Comparison of ENCODE assay signal across 17 cellular contexts in genomic region chr4:87657525-87657924, GRCh38. TPM values are rescaled to one million over a fixed set of nuclear protein-coding genes. Genes with fewer than 3 reads are reported as not detected.
DNase-seq lines count a peak whose midpoint lies in the region; ATAC-seq and FAIRE-seq lines count a peak whose summit lies in the region.
"Had no signal": no experiment of that assay in that cellular context is flagged by ENCODE, and none has a peak within 500 bp of the region (broad histone marks: within the 10 kb centered on the region; RNA-seq: fewer than 3 reads in every experiment).

No MANE protein-coding gene starts in this region.

- FAIRE-seq in frontal cortex (lab: Jason Lieb, UNC): no peak
- FAIRE-seq: small intestine had no signal

- peak overlapping the region; percentile 83 for H3K27ac ChIP-seq in epithelial cell of prostate
- H3K27ac ChIP-seq: heart right ventricle had no signal

- no peak for ATAC-seq in HG02840 (IDR thresholded peaks at IDR 0.05; ENCODE audit: low FRiP score, unreplicated experiment)
- ATAC-seq: activated CD4-positive, CD25-positive, alpha-beta regulatory T cell treated with anti-CD3 and anti-CD28 coated beads, Interleukin-2, amount 50 U/mL, for 24 hours; heart right ventricle; left ventricle myocardium superior; T-cell had no signal

- peak; percentile 56 for DNase-seq in H4 (ENCODE audit: low spot score)
- peak; percentile 79 for DNase-seq in RPMI7951 (ENCODE audit: low read depth)
- DNase-seq in epithelial cell of prostate (ENCODE audit: low read depth, low spot score): no peak
- DNase-seq in non-pigmented ciliary epithelial cell (ENCODE audit: low read depth): peak; percentile 41
- no peak for DNase-seq in RPMI8226
- no peak for DNase-seq in frontal cortex (ENCODE audit: low spot score in 2 of 2)
- DNase-seq in DMS 273 treated with DMSO at 0.1 percent for 48 hours (lab: John Stamatoyannopoulos, UW): no peak
- DNase-seq: activated naive CD8-positive, alpha-beta T cell treated with anti-CD3 and anti-CD28 coated beads, Interleukin-2, amount 10 ng/mL, durations not matched to agents 7 days and 5 days; CD4-positive, CD25-positive, alpha-beta regulatory T cell; heart right ventricle; Karpas-422; left ventricle myocardium superior; NCI-H2107; small intestine; T-cell had no signal

RNA-seq across cellular contexts. Expression of gene DMP1, which starts 7.4 kb away (rescaled TPM):
- total RNA-seq in H4 (2014; rRNA removed; shearing (Covaris generic)): not detected in 2 replicates
- not detected in 2 replicates for total RNA-seq in RPMI7951 (2014; rRNA removed; shearing (Covaris generic))
- not detected for total RNA-seq in frontal cortex
- total RNA-seq: activated naive CD8-positive, alpha-beta T cell treated with anti-CD3 and anti-CD28 coated beads, Interleukin-2, amount 10 ng/mL, durations not matched to agents 7 days and 5 days; CD4-positive, CD25-positive, alpha-beta regulatory T cell; heart right ventricle; left ventricle myocardium superior; T-cell had no signal

RNA-seq across cellular contexts. Expression of gene DSPP, which starts 49.2 kb away (rescaled TPM):
- total RNA-seq in H4 (2014; rRNA removed; shearing (Covaris generic)): not detected in 2 replicates
- not detected in 2 replicates for total RNA-seq in RPMI7951 (2014; rRNA removed; shearing (Covaris generic))
- total RNA-seq in frontal cortex: 0.41 TPM
- total RNA-seq: activated naive CD8-positive, alpha-beta T cell treated with anti-CD3 and anti-CD28 coated beads, Interleukin-2, amount 10 ng/mL, durations not matched to agents 7 days and 5 days; CD4-positive, CD25-positive, alpha-beta regulatory T cell; heart right ventricle; left ventricle myocardium superior; T-cell had no signal

Comparison
In these comparisons a context has a peak if more than half of its experiments do, and no peak if none do; other contexts are left out.
1. DNase-seq: peak in H4 (single experiment), RPMI7951 (single experiment) and non-pigmented ciliary epithelial cell (single experiment); none in epithelial cell of prostate (single experiment), RPMI8226 (single experiment), frontal cortex (0 of 2) and DMS 273 treated with DMSO at 0.1 percent for 48 hours (single experiment).